26 cellular contexts compared by ENCODE assay signal in genomic region chr3:31993843-31994242, GRCh38.
"Had no signal": no experiment of that assay in that cellular context is flagged by ENCODE, and none has a peak within 500 bp of the region (broad histone marks: within the 10 kb centered on the region; RNA-seq: fewer than 3 reads in every experiment).

No MANE protein-coding gene starts in this region.

- H3K27ac ChIP-seq: colonic mucosa, epithelial cell of prostate, esophagus squamous epithelium, gastrocnemius medialis, heart right ventricle, left lung, lower lobe of right lung had no signal

- H3K9me3 ChIP-seq: colonic mucosa, gastrocnemius medialis had no signal

- H3K36me3 ChIP-seq: colonic mucosa, esophagus squamous epithelium, gastrocnemius medialis, heart right ventricle, left lung, lower lobe of right lung had no signal

- H3K27me3 ChIP-seq: colonic mucosa, esophagus squamous epithelium, gastrocnemius medialis, heart right ventricle, left lung had no signal

- DNase-seq: colonic mucosa; cortex of kidney; effector CD8-positive, alpha-beta T cell; effector memory CD8-positive, alpha-beta T cell; endodermal cell; erythroblast; esophagus squamous epithelium; foreskin fibroblast; foreskin melanocyte; gastrocnemius medialis; glutamatergic neuron; head of caudate nucleus; heart right ventricle; hippocampal formation; left cardiac atrium; left lung; left ventricle myocardium superior; lower lobe of right lung; mesenchymal stem cell; mucosa of descending colon; naive B cell had no signal

- H3K4me1 ChIP-seq: colonic mucosa, esophagus squamous epithelium, gastrocnemius medialis, heart right ventricle, left lung, lower lobe of right lung had no signal

- H3K4me3 ChIP-seq: colonic mucosa, esophagus squamous epithelium, gastrocnemius medialis, heart right ventricle, left lung, lower lobe of right lung, mucosa of descending colon had no signal

- FAIRE-seq: endometrium, islet of Langerhans, keratinocyte had no signal

- ATAC-seq: effector memory CD8-positive, alpha-beta T cell; esophagus mucosa; gastrocnemius medialis; heart right ventricle; left cardiac atrium; left lung; left ventricle myocardium superior; lower lobe of right lung; mucosa of descending colon had no signal
